In the genomic region with DNA sequence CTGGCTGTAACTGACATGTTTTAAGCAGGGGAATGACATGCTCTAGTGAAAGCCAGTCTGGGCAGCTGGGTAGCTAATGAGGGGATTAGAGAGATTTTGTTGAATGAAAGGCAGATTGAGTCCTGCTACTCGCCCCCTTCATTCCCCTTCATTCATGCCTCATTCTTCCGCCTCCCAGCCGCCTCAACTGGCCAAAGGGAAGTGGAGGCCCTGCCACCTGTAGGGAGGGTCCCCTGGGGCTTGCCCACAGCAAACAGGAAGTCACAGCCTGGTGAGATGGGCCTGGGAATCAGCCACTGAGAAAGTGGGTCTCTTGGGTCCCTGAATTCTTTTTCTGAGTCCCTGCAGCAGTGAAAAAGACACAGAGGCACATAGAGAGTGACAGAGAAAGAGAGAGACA, we compare ENCODE assay signal across 11 cellular contexts. TPM values are rescaled to one million over a fixed set of nuclear protein-coding genes. Genes with fewer than 3 reads are reported as not detected.
DNase-seq lines count a peak whose midpoint lies in the region; ATAC-seq and TF ChIP-seq lines count a peak whose summit lies in the region.
"Had no signal": no experiment of that assay in that cellular context is flagged by ENCODE, and none has a peak within 500 bp of the region (broad histone marks: within the 10 kb centered on the region; RNA-seq: fewer than 3 reads in every experiment).

No MANE protein-coding gene starts in this region.

- intact Hi-C loops in CD4-positive, alpha-beta T cell (cut with DNase I, micrococcal nuclease) = no loop called here

- no peaks in the 10 kb centered on the region for H3K27me3 ChIP-seq in CD4-positive, alpha-beta T cell (ENCODE audit: control insufficient read depth, insufficient read depth, low read length)

- TF ChIP-seq POLR2A in GM19099 (IDR thresholded peaks at IDR 0.05; ENCODE audit: extremely low read depth, insufficient read length, low read depth) = peak; percentile 44

- POLR2A ChIA-PET in CD4-positive, alpha-beta T cell (lab: Charles Lee) = interaction anchor here (0.7 kb wide), 1 partner anchor 56 kb away, joined by 3 read pairs; no protein-coding TSS in a partner anchor

- peaks cover 19% of the 10 kb centered on the region for H3K4me1 Mint-ChIP-seq in CD4-positive, alpha-beta T cell (ENCODE audit: low read depth)
- H3K4me1 Mint-ChIP-seq in endothelial cell (ENCODE audit: unreplicated experiment) = peaks cover 5% of the 10 kb centered on the region

- no peaks in the 10 kb centered on the region for H3K27me3 Mint-ChIP-seq in CD4-positive, alpha-beta T cell
- peaks cover under 1% of the 10 kb centered on the region for H3K27me3 Mint-ChIP-seq in endothelial cell (ENCODE audit: unreplicated experiment)

- CTCF ChIA-PET in CD4-positive, alpha-beta T cell (lab: Charles Lee) = interaction anchor here (8.3 kb wide), 1 partner anchor 14 kb away, joined by 34 read pairs; no protein-coding TSS in a partner anchor

- H3K9me3 ChIP-seq in CD4-positive, alpha-beta T cell (ENCODE audit: control insufficient read depth, low read length) = no peaks in the 10 kb centered on the region
- H3K9me3 ChIP-seq: thoracic aorta had no signal

- H3K27ac ChIP-seq in CD4-positive, alpha-beta T cell (ENCODE audit: low read depth, low read length) = no peak overlapping the region
- H3K27ac ChIP-seq: thoracic aorta had no signal

- no peak for TF ChIP-seq CTCF in CD4-positive, alpha-beta T cell (IDR thresholded peaks at IDR 0.05)
- no peak for TF ChIP-seq CTCF in endothelial cell (IDR thresholded peaks at IDR 0.05; ENCODE audit: unreplicated experiment)

- peaks cover 5% of the 10 kb centered on the region for H3K36me3 Mint-ChIP-seq in CD4-positive, alpha-beta T cell (ENCODE audit: low read depth)
- no peaks in the 10 kb centered on the region for H3K36me3 Mint-ChIP-seq in endothelial cell (ENCODE audit: low read depth, unreplicated experiment)

- H3K27ac Mint-ChIP-seq in CD4-positive, alpha-beta T cell = peak overlapping the region; percentile 49
- H3K27ac Mint-ChIP-seq in endothelial cell (ENCODE audit: unreplicated experiment) = no peak overlapping the region

- ATAC-seq in CD4-positive, alpha-beta T cell (ENCODE audit: poor library complexity) = no peak

- no peak for DNase-seq in CD4-positive, alpha-beta T cell
- DNase-seq in NOMO-1 treated with dmso at 0.1 percent for 144 hours (lab: John Stamatoyannopoulos, UW; ENCODE audit: unreplicated experiment) (peak; percentile 10), germinal center (ENCODE audit: low spot score) (peak; percentile 84), activated gamma-delta T cell treated with Interleukin-2 at 50 U/mL for 16 hours (no peak), anterior cingulate cortex (lab: John Stamatoyannopoulos, UW) (no peak), MV-4-11 (lab: John Stamatoyannopoulos, UW) (no peak), endothelial cell (ENCODE audit: low spot score) (no peak)
- DNase-seq: central memory CD4-positive, alpha-beta T cell; DMS79 had no signal

- H3K9me3 Mint-ChIP-seq in CD4-positive, alpha-beta T cell = no peaks in the 10 kb centered on the region
- H3K9me3 Mint-ChIP-seq in endothelial cell (ENCODE audit: unreplicated experiment) = no peaks in the 10 kb centered on the region

- H3K4me3 Mint-ChIP-seq in CD4-positive, alpha-beta T cell = no peak overlapping the region
- H3K4me3 Mint-ChIP-seq in endothelial cell (ENCODE audit: unreplicated experiment) = no peak overlapping the region

RNA-seq across cellular contexts. Expression of a gene that starts 1.1 kb away (rescaled TPM):
- under 1 TPM; 0.14 to 0.27 TPM for total RNA-seq in CD4-positive, alpha-beta T cell
- total RNA-seq in endothelial cell (ENCODE audit: unreplicated experiment) = not detected
- total RNA-seq: thoracic aorta had no signal

RNA-seq across cellular contexts. Expression of a gene that starts 5.6 kb away (rescaled TPM):
- total RNA-seq in CD4-positive, alpha-beta T cell = 10 to 100 TPM; 23.3 to 23.4 TPM
- total RNA-seq in endothelial cell (ENCODE audit: unreplicated experiment) = 16.0 TPM

RNA-seq across cellular contexts. Expression of a gene that starts 20.1 kb away (rescaled TPM):
- 10 to 100 TPM; 47.4 to 51.0 TPM for total RNA-seq in CD4-positive, alpha-beta T cell
- 61.0 TPM for total RNA-seq in endothelial cell (ENCODE audit: unreplicated experiment)

RNA-seq across cellular contexts. Expression of a gene that starts 43.9 kb away (rescaled TPM):
- 10 to 100 TPM; 24.4 to 28.1 TPM for total RNA-seq in CD4-positive, alpha-beta T cell
- total RNA-seq in endothelial cell (ENCODE audit: unreplicated experiment) = 68.4 TPM

RNA-seq across cellular contexts. Expression of a gene that starts 52.4 kb away (rescaled TPM):
- under 1 TPM; 0.56 to 0.77 TPM for total RNA-seq in CD4-positive, alpha-beta T cell
- 1.9 TPM for total RNA-seq in endothelial cell (ENCODE audit: unreplicated experiment)

Comparison
In these comparisons a context has a peak if more than half of its experiments do, and no peak if none do; other contexts are left out.
1. DNase-seq: peak in NOMO-1 treated with dmso at 0.1 percent for 144 hours (single experiment) and germinal center (single experiment); none in CD4-positive, alpha-beta T cell (0 of 10), activated gamma-delta T cell treated with Interleukin-2 at 50 U/mL for 16 hours (single experiment), anterior cingulate cortex (0 of 58), MV-4-11 (single experiment) and endothelial cell (single experiment).